ENCODE assay signal across 12 cellular contexts in the genomic region with DNA sequence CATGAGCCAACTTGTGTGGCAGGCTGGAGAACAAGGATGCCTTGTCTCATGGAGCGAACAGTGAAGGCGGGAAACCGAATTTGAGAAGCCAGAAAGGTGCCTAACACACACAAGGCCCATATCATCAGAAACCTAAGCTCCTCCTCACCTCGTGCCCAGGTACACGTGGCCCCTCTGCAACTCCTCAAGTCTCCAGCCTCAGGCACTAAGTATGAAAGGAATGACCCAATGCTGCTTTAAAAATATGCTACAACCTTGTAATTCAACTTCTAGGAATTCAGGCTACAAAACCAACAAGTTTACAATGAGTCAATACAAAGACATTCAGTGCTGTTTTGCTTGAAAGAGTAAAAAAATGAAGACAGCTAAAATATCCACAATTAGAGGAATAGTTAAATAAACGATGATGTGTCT.
DNase-seq lines count a peak whose midpoint lies in the region; ATAC-seq, FAIRE-seq and TF ChIP-seq lines count a peak whose summit lies in the region.
"Had no signal": no experiment of that assay in that cellular context is flagged by ENCODE, and none has a peak within 500 bp of the region (broad histone marks: within the 10 kb centered on the region; RNA-seq: fewer than 3 reads in every experiment).

No MANE protein-coding gene starts in this region.

- TF ChIP-seq CTCF in HCT116 (IDR thresholded peaks at IDR 0.05 in 2 of 3, conservative IDR thresholded peaks at IDR 0.05 in 1 of 3; ENCODE audit: borderline replicate concordance in 1 of 3, insufficient read depth in 1 of 3, low read depth in 2 of 3, low read length in 2 of 3) (no peak), astrocyte (IDR thresholded peaks at IDR 0.05; ENCODE audit: insufficient read depth, low read depth, low read length) (no peak), keratinocyte (optimal IDR thresholded peaks at IDR 0.05 in 1 of 3, IDR thresholded peaks at IDR 0.05 in 1 of 3, conservative IDR thresholded peaks at IDR 0.05 in 1 of 3; ENCODE audit: extremely low read depth in 1 of 3, insufficient read depth in 2 of 3, low read length in 3 of 3) (no peak)

- H3K4me1 ChIP-seq in HCT116 (ENCODE audit: control insufficient read depth in 1 of 2, insufficient read depth in 2 of 2, low read length in 2 of 2): peaks cover 10 to 26% of the 10 kb centered on the region in 2 experiments
- H3K4me1 ChIP-seq in astrocyte (ENCODE audit: insufficient read depth, low read length): peaks cover 16% of the 10 kb centered on the region
- peaks cover 28% of the 10 kb centered on the region for H3K4me1 ChIP-seq in keratinocyte (ENCODE audit: control insufficient read depth, extremely low read depth, insufficient read depth, low read length)
- H3K4me1 ChIP-seq in naive thymus-derived CD4-positive, alpha-beta T cell (ENCODE audit: control insufficient read depth in 2 of 2, insufficient read depth in 2 of 2, low read length in 2 of 2): no peaks in the 10 kb centered on the region

- in situ Hi-C loops in ACHN (cut with HindIII; ENCODE audit: low pct_ligation_motif_present, low pct_unique_long_range_greater_than_20kb, low sequenced_read_pairs): no loop called here

- TF ChIP-seq POLR2A in HCT116 (IDR thresholded peaks at IDR 0.05; ENCODE audit: borderline replicate concordance, extremely low read depth, insufficient read depth, insufficient read length): no peak

- no peaks in the 10 kb centered on the region for H3K27me3 Mint-ChIP-seq in astrocyte (ENCODE audit: low read depth, unreplicated experiment)
- no peaks in the 10 kb centered on the region for H3K27me3 Mint-ChIP-seq in naive thymus-derived CD4-positive, alpha-beta T cell
- H3K27me3 Mint-ChIP-seq: activated naive CD8-positive, alpha-beta T cell had no signal

- FAIRE-seq in astrocyte (lab: Jason Lieb, UNC): peak; percentile 97
- peak; percentile 97 for FAIRE-seq in keratinocyte (lab: Jason Lieb, UNC)
- FAIRE-seq: frontal cortex had no signal

- H3K27ac Mint-ChIP-seq in astrocyte (ENCODE audit: unreplicated experiment): peak overlapping the region; percentile 91
- H3K27ac Mint-ChIP-seq in naive thymus-derived CD4-positive, alpha-beta T cell: peak overlapping the region in 3 of 9 donors; percentile 17 to 51 (median 43)

- POLR2A ChIA-PET in HCT116 (lab: Charles Lee): interaction anchor here (1.2 kb wide), 1 partner anchor 10 kb away, joined by 3 read pairs; no protein-coding TSS in a partner anchor
- POLR2A ChIA-PET in naive thymus-derived CD4-positive, alpha-beta T cell (lab: Charles Lee): no interaction called here

- RAD21 ChIA-PET in HCT116 (lab: Charles Lee; ENCODE audit: low non-redundant PET in 1 of 2, low total read pairs in 2 of 2, uncharacterized antibody in 2 of 2, unreplicated experiment in 2 of 2): no interaction called here

- 0 out of 4 replicates have a peak, but pooled peaks cover 0 to 3% of the 10 kb centered on the region in 2 experiments for H3K36me3 ChIP-seq in HCT116 (ENCODE audit: control insufficient read depth in 1 of 2, insufficient read depth in 2 of 2, low read length in 2 of 2)
- peaks cover 5% of the 10 kb centered on the region for H3K36me3 ChIP-seq in astrocyte (ENCODE audit: insufficient read depth, low read length)
- H3K36me3 ChIP-seq in keratinocyte (ENCODE audit: control insufficient read depth in 2 of 2, extremely low read depth in 1 of 2, insufficient read depth in 2 of 2, low read length in 2 of 2): peaks cover 6 to 14% of the 10 kb centered on the region in 2 experiments
- H3K36me3 ChIP-seq in naive thymus-derived CD4-positive, alpha-beta T cell (ENCODE audit: control insufficient read depth in 2 of 3, insufficient read depth in 3 of 3, low read length in 3 of 3): no peaks in the 10 kb centered on the region

- H3K36me3 Mint-ChIP-seq in astrocyte (ENCODE audit: low read depth, unreplicated experiment): peaks cover 7% of the 10 kb centered on the region
- peaks cover 10 to 46% (median 15%) of the 10 kb centered on the region in 5 donors for H3K36me3 Mint-ChIP-seq in naive thymus-derived CD4-positive, alpha-beta T cell

- ATAC-seq in HCT116 (peak; percentile 69), HG02571 (IDR thresholded peaks at IDR 0.05; ENCODE audit: unreplicated experiment) (no peak)
- no peak for ATAC-seq in naive thymus-derived CD4-positive, alpha-beta T cell

- H3K9me3 Mint-ChIP-seq in astrocyte (ENCODE audit: unreplicated experiment): no peaks in the 10 kb centered on the region
- peaks cover 0 to 13% (median 0%) of the 10 kb centered on the region in 11 donors for H3K9me3 Mint-ChIP-seq in naive thymus-derived CD4-positive, alpha-beta T cell

- intact Hi-C loops in HCT116 (cut with micrococcal nuclease): no loop called here
- intact Hi-C loops in naive thymus-derived CD4-positive, alpha-beta T cell (cut with micrococcal nuclease): no loop called here
- intact Hi-C loops in posterior vena cava (cut with DNase I): no loop called here

- H3K4me2 ChIP-seq in HCT116 (ENCODE audit: low read length): peak overlapping the region; percentile 40
- peak overlapping the region; percentile 68 for H3K4me2 ChIP-seq in astrocyte (ENCODE audit: low read length)
- H3K4me2 ChIP-seq in keratinocyte (ENCODE audit: control insufficient read depth, extremely low read depth, insufficient read depth, low read depth, low read length): peak overlapping the region; percentile 63

- TF ChIP-seq RAD21 in HCT116 (IDR thresholded peaks at IDR 0.05; ENCODE audit: low read depth): no peak

- no peaks in the 10 kb centered on the region for H3K9me1 ChIP-seq in keratinocyte (ENCODE audit: control insufficient read depth, extremely low read depth, insufficient read depth, low read length)

- peak overlapping the region; percentile 15; the same call in 1 of the 2 replicates for H3K9ac ChIP-seq in HCT116 (ENCODE audit: low read length)
- H3K9ac ChIP-seq in astrocyte (ENCODE audit: low read length): peak overlapping the region; percentile 37
- H3K9ac ChIP-seq in keratinocyte (ENCODE audit: control insufficient read depth, extremely low read depth, insufficient read depth, low read length): peak overlapping the region; percentile 43

- peak overlapping the region; percentile 56 for H3K4me3 Mint-ChIP-seq in astrocyte (ENCODE audit: unreplicated experiment)
- H3K4me3 Mint-ChIP-seq in naive thymus-derived CD4-positive, alpha-beta T cell: no peak overlapping the region
- H3K4me3 Mint-ChIP-seq: activated naive CD8-positive, alpha-beta T cell had no signal

- CTCF ChIA-PET in HCT116 (lab: Charles Lee): no interaction called here
- CTCF ChIA-PET in naive thymus-derived CD4-positive, alpha-beta T cell (lab: Charles Lee): no interaction called here

- H4K20me1 ChIP-seq in HCT116 (ENCODE audit: insufficient read depth) (no peaks in the 10 kb centered on the region), astrocyte (ENCODE audit: insufficient read depth, low read length) (peaks cover 14% of the 10 kb centered on the region), keratinocyte (ENCODE audit: control insufficient read depth, extremely low read depth, insufficient read depth, low read length) (no peaks in the 10 kb centered on the region)

- H3K9me2 ChIP-seq in HCT116 (ENCODE audit: insufficient read depth): no peaks in the 10 kb centered on the region

- BruUV-seq in HCT116 (replicated peaks; lab: Mats Ljungman, UMichigan): no TSS peak

- H2AFZ ChIP-seq in HCT116 (ENCODE audit: low read depth, low read length, poor library complexity, severe bottlenecking): no peak overlapping the region
- H2AFZ ChIP-seq in astrocyte (ENCODE audit: low read depth, low read length): no peak overlapping the region
- no peak overlapping the region for H2AFZ ChIP-seq in keratinocyte (ENCODE audit: control insufficient read depth, low read length)

- H3K27me3 ChIP-seq in HCT116 (ENCODE audit: insufficient read depth, low read length) (no peaks in the 10 kb centered on the region), astrocyte (ENCODE audit: insufficient read depth, low read length) (no peaks in the 10 kb centered on the region), keratinocyte (ENCODE audit: control insufficient read depth, extremely low read depth, insufficient read depth, low read length) (no peaks in the 10 kb centered on the region)
- no peaks in the 10 kb centered on the region for H3K27me3 ChIP-seq in naive thymus-derived CD4-positive, alpha-beta T cell (ENCODE audit: control insufficient read depth in 2 of 2, insufficient read depth in 2 of 2, low read length in 2 of 2)

- H3K27ac ChIP-seq in HCT116 (ENCODE audit: low read depth, low read length) (no peak overlapping the region; the same call in 1 of the 2 replicates), astrocyte (ENCODE audit: low read depth, low read length) (peak overlapping the region; percentile 72), keratinocyte (ENCODE audit: control insufficient read depth, insufficient read depth, low read length) (peak overlapping the region; percentile 78)
- H3K27ac ChIP-seq in naive thymus-derived CD4-positive, alpha-beta T cell (ENCODE audit: low read depth, low read length): no peak overlapping the region
- H3K27ac ChIP-seq: VCaP had no signal

- H3K4me1 Mint-ChIP-seq in astrocyte (ENCODE audit: low read depth, unreplicated experiment): peaks cover 32% of the 10 kb centered on the region
- peaks cover 9 to 62% (median 33%) of the 10 kb centered on the region in 7 donors for H3K4me1 Mint-ChIP-seq in naive thymus-derived CD4-positive, alpha-beta T cell

- H3K79me2 ChIP-seq in HCT116 (ENCODE audit: insufficient read depth, low read length) (peaks cover 38% of the 10 kb centered on the region), astrocyte (ENCODE audit: insufficient read depth, low read length) (peaks cover 93% of the 10 kb centered on the region), keratinocyte (ENCODE audit: control insufficient read depth, insufficient read depth, low read length) (peaks cover 88% of the 10 kb centered on the region)

- no peaks in the 10 kb centered on the region for H3K9me3 ChIP-seq in HCT116 (ENCODE audit: control insufficient read depth in 1 of 2, insufficient read depth in 1 of 2, low read depth in 1 of 2, low read length in 2 of 2)
- no peaks in the 10 kb centered on the region for H3K9me3 ChIP-seq in astrocyte (ENCODE audit: insufficient read depth, low read depth, low read length)
- H3K9me3 ChIP-seq in keratinocyte (ENCODE audit: control insufficient read depth, low read depth, low read length): no peaks in the 10 kb centered on the region
- H3K9me3 ChIP-seq in naive thymus-derived CD4-positive, alpha-beta T cell (ENCODE audit: control insufficient read depth in 2 of 3, low read length in 3 of 3): no peaks in the 10 kb centered on the region

- dilution Hi-C loops in keratinocyte (cut with MboI; ENCODE audit: extremely low pct_ligation_motif_present, low sequenced_read_pairs): no loop called here

- DNase-seq in ACHN: peak; percentile 97
- DNase-seq in HCT116 (ENCODE audit: low read depth, low spot score): no peak
- peak; percentile 95 for DNase-seq in astrocyte (ENCODE audit: low read depth)
- peak; percentile 85 for DNase-seq in keratinocyte (ENCODE audit: low read depth, low spot score)
- no peak for DNase-seq in naive thymus-derived CD4-positive, alpha-beta T cell
- DNase-seq in posterior vena cava (ENCODE audit: low spot score): no peak
- no peak for DNase-seq in hippocampal formation (lab: John Stamatoyannopoulos, UW)
- DNase-seq: COR-L47 had no signal

- H3K4me3 ChIP-seq in HCT116 (replicated peaks in 1 of 2; ENCODE audit: low read depth in 1 of 2, low read length in 2 of 2) (no peak overlapping the region), astrocyte (ENCODE audit: insufficient read depth, low read depth, low read length) (no peak overlapping the region), keratinocyte (ENCODE audit: control insufficient read depth in 2 of 3, extremely low read depth in 1 of 3, insufficient read depth in 2 of 3, low read depth in 1 of 3, low read length in 3 of 3) (peak overlapping the region in 1 of 3 experiments; percentile 33)
- H3K4me3 ChIP-seq in naive thymus-derived CD4-positive, alpha-beta T cell (ENCODE audit: low read length): no peak overlapping the region

Comparison
In these comparisons a context has a peak if more than half of its experiments do, and no peak if none do; other contexts are left out.
1. DNase-seq: peak in ACHN (single experiment), astrocyte (single experiment) and keratinocyte (single experiment); none in HCT116 (single experiment), naive thymus-derived CD4-positive, alpha-beta T cell (0 of 9), posterior vena cava (single experiment) and hippocampal formation (0 of 2).
2. H3K27ac ChIP-seq: peak in astrocyte (single experiment) and keratinocyte (single experiment); none in HCT116 (single experiment) and naive thymus-derived CD4-positive, alpha-beta T cell (single experiment).
3. Peak in every context shown above with its lines, with median percentiles within 50 percentile points of each other: H3K4me2 ChIP-seq and H3K9ac ChIP-seq.